Comparison of ENCODE assay signal across 2 cellular contexts in the genomic region with DNA sequence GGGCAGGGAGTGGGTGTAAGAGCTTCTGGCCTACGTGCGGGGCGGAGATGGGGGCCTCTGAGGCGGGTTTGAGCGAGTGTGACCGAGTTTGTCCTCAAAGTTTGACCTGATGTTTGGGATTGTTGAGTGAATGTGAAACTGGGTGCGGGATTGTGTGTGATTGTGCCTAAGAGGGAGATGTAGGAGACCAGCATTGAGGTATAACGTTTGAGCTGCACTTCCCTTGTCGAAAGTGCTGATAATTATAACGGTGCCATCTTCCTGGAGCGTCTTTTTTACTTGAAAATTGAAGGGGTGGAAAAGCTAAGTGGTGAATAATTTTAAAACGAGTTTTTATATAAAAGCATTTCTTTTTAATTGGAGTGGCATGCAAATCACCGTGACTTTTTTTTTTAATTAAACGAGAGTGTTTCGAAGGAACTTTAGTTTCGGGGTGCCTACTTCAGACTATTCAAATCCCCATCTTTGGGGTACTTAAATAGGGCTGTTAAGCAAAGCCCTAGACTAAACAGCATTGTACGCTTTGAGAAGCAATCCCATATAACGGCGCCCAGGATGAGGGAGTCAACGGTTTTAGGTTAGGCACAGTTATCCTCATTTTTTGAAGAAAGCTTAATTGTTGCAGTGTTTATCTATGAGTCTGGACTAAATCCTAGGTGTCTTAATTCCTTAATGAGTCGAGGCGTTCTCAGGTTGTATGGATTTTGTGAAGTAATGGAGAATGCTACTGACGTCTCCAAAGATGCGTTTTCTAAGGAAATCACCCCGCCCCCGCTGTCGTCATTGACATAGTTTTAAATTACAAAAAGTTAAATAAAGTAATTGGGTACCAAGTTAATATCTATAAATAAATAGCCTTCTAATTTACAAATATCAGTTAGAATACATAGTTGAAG.
TF ChIP-seq lines count a peak whose summit lies in the region.

No MANE protein-coding gene starts in this region.

TF ChIP-seq in HCT116, 20 proteins besides CTCF, POLR2A, EP300 and RAD21:
- TF ChIP-seq SRF (IDR thresholded peaks at IDR 0.05; ENCODE audit: low read depth) (no peak), EZH2 (IDR thresholded peaks at IDR 0.05) (no peak), CBX3 (IDR thresholded peaks at IDR 0.05; ENCODE audit: low read depth) (no peak), YY1 (IDR thresholded peaks at IDR 0.05; ENCODE audit: extremely low read depth, insufficient replicate concordance, low read depth, low read length) (no peak), ELF1 (IDR thresholded peaks at IDR 0.05; ENCODE audit: borderline replicate concordance, low read depth) (no peak), TCF7L2 (IDR thresholded peaks at IDR 0.05; ENCODE audit: borderline replicate concordance, extremely low read depth, insufficient read depth, insufficient read length) (no peak), ZFX (IDR thresholded peaks at IDR 0.05) (no peak), EGR1 (IDR thresholded peaks at IDR 0.05; ENCODE audit: low read depth) (no peak), ATF3 (IDR thresholded peaks at IDR 0.05) (no peak)
- TF ChIP-seq, protein P1, sequence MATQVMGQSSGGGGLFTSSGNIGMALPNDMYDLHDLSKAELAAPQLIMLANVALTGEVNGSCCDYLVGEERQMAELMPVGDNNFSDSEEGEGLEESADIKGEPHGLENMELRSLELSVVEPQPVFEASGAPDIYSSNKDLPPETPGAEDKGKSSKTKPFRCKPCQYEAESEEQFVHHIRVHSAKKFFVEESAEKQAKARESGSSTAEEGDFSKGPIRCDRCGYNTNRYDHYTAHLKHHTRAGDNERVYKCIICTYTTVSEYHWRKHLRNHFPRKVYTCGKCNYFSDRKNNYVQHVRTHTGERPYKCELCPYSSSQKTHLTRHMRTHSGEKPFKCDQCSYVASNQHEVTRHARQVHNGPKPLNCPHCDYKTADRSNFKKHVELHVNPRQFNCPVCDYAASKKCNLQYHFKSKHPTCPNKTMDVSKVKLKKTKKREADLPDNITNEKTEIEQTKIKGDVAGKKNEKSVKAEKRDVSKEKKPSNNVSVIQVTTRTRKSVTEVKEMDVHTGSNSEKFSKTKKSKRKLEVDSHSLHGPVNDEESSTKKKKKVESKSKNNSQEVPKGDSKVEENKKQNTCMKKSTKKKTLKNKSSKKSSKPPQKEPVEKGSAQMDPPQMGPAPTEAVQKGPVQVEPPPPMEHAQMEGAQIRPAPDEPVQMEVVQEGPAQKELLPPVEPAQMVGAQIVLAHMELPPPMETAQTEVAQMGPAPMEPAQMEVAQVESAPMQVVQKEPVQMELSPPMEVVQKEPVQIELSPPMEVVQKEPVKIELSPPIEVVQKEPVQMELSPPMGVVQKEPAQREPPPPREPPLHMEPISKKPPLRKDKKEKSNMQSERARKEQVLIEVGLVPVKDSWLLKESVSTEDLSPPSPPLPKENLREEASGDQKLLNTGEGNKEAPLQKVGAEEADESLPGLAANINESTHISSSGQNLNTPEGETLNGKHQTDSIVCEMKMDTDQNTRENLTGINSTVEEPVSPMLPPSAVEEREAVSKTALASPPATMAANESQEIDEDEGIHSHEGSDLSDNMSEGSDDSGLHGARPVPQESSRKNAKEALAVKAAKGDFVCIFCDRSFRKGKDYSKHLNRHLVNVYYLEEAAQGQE (IDR thresholded peaks at IDR 0.05; ENCODE audit: low read depth) = no peak
- TF ChIP-seq, protein P2, sequence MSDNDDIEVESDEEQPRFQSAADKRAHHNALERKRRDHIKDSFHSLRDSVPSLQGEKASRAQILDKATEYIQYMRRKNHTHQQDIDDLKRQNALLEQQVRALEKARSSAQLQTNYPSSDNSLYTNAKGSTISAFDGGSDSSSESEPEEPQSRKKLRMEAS (IDR thresholded peaks at IDR 0.05) = no peak; the same call in 1 of the 2 replicates

TF ChIP-seq in neural cell, 6 proteins besides CTCF, POLR2A, EP300 and RAD21:
- TF ChIP-seq, protein P1 (IDR thresholded peaks at IDR 0.05; ENCODE audit: borderline replicate concordance) = no peak
- TF ChIP-seq SMC3 (conservative IDR thresholded peaks at IDR 0.05; ENCODE audit: poor library complexity) = no peak
- no peak for TF ChIP-seq POLR2AphosphoS5 (IDR thresholded peaks at IDR 0.05)
- TF ChIP-seq EZH2 (IDR thresholded peaks at IDR 0.05; ENCODE audit: borderline replicate concordance, insufficient read depth, low read length, poor library complexity, severe bottlenecking) = no peak
- peak; percentile 67 for TF ChIP-seq TAF1 (IDR thresholded peaks at IDR 0.05; ENCODE audit: low read depth)
- TF ChIP-seq MXI1 (conservative IDR thresholded peaks at IDR 0.05; ENCODE audit: poor library complexity, severe bottlenecking) = no peak
